16 cellular contexts compared by ENCODE assay signal in genomic region chr14:88841741-88842140, GRCh38. TPM values are rescaled to one million over a fixed set of nuclear protein-coding genes. Genes with fewer than 3 reads are reported as not detected.
DNase-seq lines count a peak whose midpoint lies in the region; ATAC-seq, FAIRE-seq and TF ChIP-seq lines count a peak whose summit lies in the region.
"Had no signal": no experiment of that assay in that cellular context is flagged by ENCODE, and none has a peak within 500 bp of the region (broad histone marks: within the 10 kb centered on the region; RNA-seq: fewer than 3 reads in every experiment).

No MANE protein-coding gene starts in this region.

- H3K9me3 Mint-ChIP-seq in MCF 10A (ENCODE audit: unreplicated experiment) = no peaks in the 10 kb centered on the region

- peaks cover 24% of the 10 kb centered on the region for H3K36me3 Mint-ChIP-seq in MCF 10A (ENCODE audit: insufficient read depth, unreplicated experiment)

- H3K27ac ChIP-seq in breast epithelium = no peak overlapping the region
- H3K27ac ChIP-seq in RWPE2 (ENCODE audit: poor library complexity, severe bottlenecking) = peak overlapping the region; percentile 10
- H3K27ac ChIP-seq: C4-2B had no signal

- H3K4me3 ChIP-seq in breast epithelium (no peak overlapping the region), RWPE2 (ENCODE audit: severe bottlenecking) (no peak overlapping the region), fibroblast of villous mesenchyme (ENCODE audit: low read depth, low read length) (no peak overlapping the region)
- H3K4me3 ChIP-seq: HAP-1, K562 had no signal

- intact Hi-C loops in MCF 10A (cut with micrococcal nuclease) (no loop called here), breast epithelium (cut with DNase I; ENCODE audit: low total_unique reads) (no loop called here)

- no TSS peak for BruUV-seq in MCF 10A (replicated peaks; lab: Mats Ljungman, UMichigan)

- CTCF ChIA-PET in MCF 10A (lab: Yijun Ruan, JAX) = interaction anchor here (0.7 to 2.1 kb wide), 3 partner anchors 49 to 174 kb away, joined by 3 to 9 read pairs (median 3); partner anchors contain the start of gene EML5

- ATAC-seq in RWPE2 (ENCODE audit: low read depth) (peak; percentile 66), HG03571 (IDR thresholded peaks at IDR 0.05; ENCODE audit: unreplicated experiment) (no peak)
- ATAC-seq: K562, Panc1 had no signal

- H3K27ac Mint-ChIP-seq in MCF 10A (ENCODE audit: low read depth, unreplicated experiment) = peak overlapping the region; percentile 2

- no peaks in the 10 kb centered on the region for H3K27me3 Mint-ChIP-seq in MCF 10A (ENCODE audit: insufficient read depth, unreplicated experiment)

- POLR2A ChIA-PET in MCF 10A (lab: Yijun Ruan, JAX) = interaction anchor here (1.4 kb wide), 1 partner anchor 18 kb away, joined by 4 read pairs; the partner anchor contains the start of gene TTC8

- TF ChIP-seq CTCF in MCF 10A (IDR thresholded peaks at IDR 0.05; ENCODE audit: unreplicated experiment) (no peak), breast epithelium (IDR thresholded peaks at IDR 0.05) (no peak), RWPE2 (IDR thresholded peaks at IDR 0.05; ENCODE audit: poor library complexity, severe bottlenecking) (no peak), fibroblast of villous mesenchyme (IDR thresholded peaks at IDR 0.05; ENCODE audit: insufficient read depth, low read depth, low read length) (no peak)

- no peak overlapping the region for H3K4me3 Mint-ChIP-seq in MCF 10A (ENCODE audit: unreplicated experiment)

- DNase-seq in MCF 10A (ENCODE audit: unreplicated experiment) = no peak
- no peak for DNase-seq in breast epithelium (ENCODE audit: low spot score in 2 of 2)
- DNase-seq in RWPE2 (ENCODE audit: low spot score) = no peak
- DNase-seq in fibroblast of villous mesenchyme (ENCODE audit: low read depth) = peak; percentile 35
- no peak for DNase-seq in NCI-H510A (lab: John Stamatoyannopoulos, UW)
- no peak for DNase-seq in frontal cortex (ENCODE audit: low spot score in 2 of 2)
- DNase-seq in NCI-H2107 (lab: John Stamatoyannopoulos, UW) = no peak
- DNase-seq: 8988T, NCI-H1092, NCI-H774, SHP77 treated with DMSO at 0.1 percent for 48 hours had no signal

- H3K27me3 ChIP-seq in breast epithelium (no peaks in the 10 kb centered on the region), RWPE2 (ENCODE audit: insufficient read depth, poor library complexity, severe bottlenecking) (no peaks in the 10 kb centered on the region)

- H3K9me3 ChIP-seq in breast epithelium (no peaks in the 10 kb centered on the region), RWPE2 (ENCODE audit: severe bottlenecking) (no peaks in the 10 kb centered on the region)
- H3K9me3 ChIP-seq: HAP-1 had no signal

- H3K36me3 ChIP-seq in breast epithelium = no peaks in the 10 kb centered on the region
- H3K36me3 ChIP-seq in RWPE2 (ENCODE audit: low read depth) = peaks cover 27% of the 10 kb centered on the region; the same call in 1 of the 2 replicates
- H3K36me3 ChIP-seq: HAP-1 had no signal

- H3K4me1 ChIP-seq in breast epithelium (no peaks in the 10 kb centered on the region), RWPE2 (ENCODE audit: insufficient read depth, poor library complexity, severe bottlenecking) (peaks cover 12% of the 10 kb centered on the region)
- H3K4me1 ChIP-seq: HAP-1 had no signal

- H3K4me1 Mint-ChIP-seq in MCF 10A (ENCODE audit: insufficient read depth, unreplicated experiment) = peaks cover 19% of the 10 kb centered on the region

- no peak for TF ChIP-seq POLR2A in breast epithelium (IDR thresholded peaks at IDR 0.05)

- no peak for FAIRE-seq in frontal cortex (lab: Jason Lieb, UNC)
- FAIRE-seq: K562 had no signal

RNA-seq across cellular contexts. Expression of gene TTC8, which starts 17.3 kb away (rescaled TPM):
- 20.9 and 23.9 TPM in 2 replicates for total RNA-seq in MCF 10A (2022)
- total RNA-seq in breast epithelium = 10 to 100 TPM; 18.9 to 58.2 (median 44.6) TPM
- total RNA-seq in fibroblast of villous mesenchyme = 23.8 and 28.1 TPM in 2 replicates
- total RNA-seq in frontal cortex = 9.4 TPM

RNA-seq across cellular contexts. Expression of gene EML5, which starts 49.0 kb away (rescaled TPM):
- total RNA-seq in MCF 10A (2022) (0.37 and 0.54 TPM in 2 replicates), breast epithelium (1 to 10 TPM in 2 of 3 donors, under 1 TPM in 1; 0.96 to 5.6 (median 4.3) TPM), fibroblast of villous mesenchyme (0.32 and 0.86 TPM in 2 replicates), frontal cortex (32.6 TPM)
